ENCODE assay signal across 28 cellular contexts in the genomic region with DNA sequence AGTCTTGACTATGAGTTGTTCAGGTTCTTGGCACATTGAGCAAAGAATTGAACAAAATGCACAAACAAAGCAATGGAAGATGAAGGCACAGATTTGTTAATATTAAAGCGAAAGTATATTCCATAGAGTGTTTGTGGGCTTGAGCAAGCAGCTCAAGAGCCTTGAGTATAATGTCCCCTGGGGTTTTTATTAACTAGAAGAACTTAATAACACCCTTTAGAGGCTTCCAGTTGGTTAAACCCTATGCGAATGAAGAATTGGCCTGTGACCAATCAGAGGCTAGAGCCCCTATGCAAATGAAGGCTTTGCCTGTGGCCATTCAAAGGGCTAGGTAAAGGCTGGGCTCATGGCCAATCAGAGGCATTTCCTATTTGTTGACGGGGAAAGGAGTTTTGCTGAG.
"Had no signal": no experiment of that assay in that cellular context is flagged by ENCODE, and none has a peak within 500 bp of the region (broad histone marks: within the 10 kb centered on the region; RNA-seq: fewer than 3 reads in every experiment).

No MANE protein-coding gene starts in this region.

- H3K9me3 ChIP-seq: adrenal gland, ascending aorta, breast epithelium, colonic mucosa, esophagus squamous epithelium, gastroesophageal sphincter had no signal

- ATAC-seq: activated CD4-positive, alpha-beta T cell treated with anti-CD3 and anti-CD28 coated beads for 36 hours; activated CD8-positive, alpha-beta memory T cell treated with anti-CD3 and anti-CD28 coated beads, Interleukin-2, amount 10 ng/mL, durations not matched to agents 7 days and 5 days; activated CD8-positive, alpha-beta T cell treated with anti-CD3 and anti-CD28 coated beads, Interleukin-2, amount 10 ng/mL, durations not matched to agents 7 days and 5 days; activated naive CD8-positive, alpha-beta T cell treated with anti-CD3 and anti-CD28 coated beads, Interleukin-2, amount 50 U/mL, for 24 hours; gastroesophageal sphincter had no signal

- H3K36me3 ChIP-seq: adrenal gland, ascending aorta, breast epithelium, cardiac muscle cell, colonic mucosa, esophagus squamous epithelium, gastroesophageal sphincter had no signal

- H3K27ac ChIP-seq: adrenal gland, ascending aorta, breast epithelium, cardiac muscle cell, colonic mucosa, epithelial cell of prostate, esophagus squamous epithelium, gastroesophageal sphincter had no signal

- H3K4me3 ChIP-seq: adrenal gland, ascending aorta, breast epithelium, cardiac muscle cell, colonic mucosa, esophagus squamous epithelium, gastroesophageal sphincter had no signal

- H3K27me3 ChIP-seq: adrenal gland, ascending aorta, breast epithelium, cardiac muscle cell, colonic mucosa, esophagus squamous epithelium, gastroesophageal sphincter had no signal

- DNase-seq: activated CD4-positive, alpha-beta memory T cell treated with anti-CD3 and anti-CD28 coated beads for 36 hours; activated CD4-positive, alpha-beta T cell treated with anti-CD3 and anti-CD28 coated beads for 36 hours; activated CD4-positive, alpha-beta T cell treated with anti-CD3 and anti-CD28 coated beads, Interleukin-2, amount 10 ng/mL, durations not matched to agents 24 days and 14 days; activated CD4-positive, CD25-positive, alpha-beta regulatory T cell; activated CD4-positive, CD25-positive, alpha-beta regulatory T cell treated with anti-CD3 and anti-CD28 coated beads, Interleukin-2, amount 50 U/mL, for 72 hours; activated CD8-positive, alpha-beta memory T cell treated with anti-CD3 and anti-CD28 coated beads, Interleukin-2, amount 10 ng/mL, durations not matched to agents 7 days and 5 days; activated CD8-positive, alpha-beta memory T cell treated with anti-CD3 and anti-CD28 coated beads, Interleukin-2, amount 50 U/mL, for 4 hours; activated CD8-positive, alpha-beta T cell treated with anti-CD3 and anti-CD28 coated beads, Interleukin-2, amount 10 ng/mL, durations not matched to agents 7 days and 5 days; activated effector memory CD4-positive, alpha-beta T cell treated with anti-CD3 and anti-CD28 coated beads, Interleukin-2, amount 50 U/mL, for 16 hours; activated naive CD4-positive, alpha-beta T cell treated with anti-CD3 and anti-CD28 coated beads for 36 hours; activated naive CD8-positive, alpha-beta T cell treated with anti-CD3 and anti-CD28 coated beads for 36 hours; activated naive CD8-positive, alpha-beta T cell treated with anti-CD3 and anti-CD28 coated beads, Interleukin-2, amount 50 U/mL, for 24 hours; activated T-cell treated with anti-CD3 and anti-CD28 coated beads, Interleukin-2, amount 50 U/mL, for 1 hour; activated T-cell treated with anti-CD3 and anti-CD28 coated beads, Interleukin-2, amount 50 U/mL, for 48 hours; amygdala; central memory CD4-positive, alpha-beta T cell; cerebellar nuclear complex; colonic mucosa; effector CD8-positive, alpha-beta T cell; esophagus squamous epithelium; foreskin melanocyte; T-helper 2 cell had no signal

- H3K4me1 ChIP-seq: breast epithelium, colonic mucosa had no signal
